Comparison of ENCODE assay signal across 8 cellular contexts in genomic region chr6:3749991-3750323, GRCh38. TPM values are rescaled to one million over a fixed set of nuclear protein-coding genes. Genes with fewer than 3 reads are reported as not detected.
DNase-seq lines count a peak whose midpoint lies in the region; ATAC-seq and TF ChIP-seq lines count a peak whose summit lies in the region.

No MANE protein-coding gene starts in this region.

- H3K27ac ChIP-seq in brain microvascular endothelial cell, result peak overlapping the region; percentile 88
- H3K27ac ChIP-seq in liver (ENCODE audit: low read depth in 1 of 2, low read length in 2 of 2), result peak overlapping the region; percentile 96 to 99
- peak overlapping the region; percentile 64 for H3K27ac ChIP-seq in temporal lobe (ENCODE audit: low read depth, low read length)

- no peaks in the 10 kb centered on the region for H3K9me3 ChIP-seq in liver (ENCODE audit: control insufficient read depth in 4 of 4, low read length in 3 of 4)

- H3K36me3 ChIP-seq in brain microvascular endothelial cell (replicated peaks) (peaks cover 10% of the 10 kb centered on the region), liver (ENCODE audit: control insufficient read depth in 4 of 4, insufficient read depth in 3 of 4, low read depth in 1 of 4, low read length in 3 of 4) (peaks cover 0 to 5% (median 0%) of the 10 kb centered on the region in 4 donors)

- H3K4me1 ChIP-seq in liver (ENCODE audit: control insufficient read depth in 4 of 4, insufficient read depth in 4 of 4, low read length in 3 of 4), result peaks cover 15 to 49% (median 37%) of the 10 kb centered on the region in 4 donors

- peak overlapping the region; percentile 68 for H3K27ac Mint-ChIP-seq in activated naive CD4-positive, alpha-beta T cell treated with anti-CD3 and anti-CD28 coated beads, Interleukin-2, amount 50 U/mL, for 24 hours
- H3K27ac Mint-ChIP-seq in activated naive CD4-positive, alpha-beta T cell treated with anti-CD3 and anti-CD28 coated beads, Interleukin-2, amount 50 U/mL, for 72 hours, result no peak overlapping the region

- H3K27me3 Mint-ChIP-seq in activated naive CD4-positive, alpha-beta T cell treated with anti-CD3 and anti-CD28 coated beads, Interleukin-2, amount 50 U/mL, for 24 hours, result peaks cover 26% of the 10 kb centered on the region

- no peaks in the 10 kb centered on the region for H3K36me3 Mint-ChIP-seq in activated naive CD4-positive, alpha-beta T cell treated with anti-CD3 and anti-CD28 coated beads, Interleukin-2, amount 50 U/mL, for 24 hours
- no peaks in the 10 kb centered on the region for H3K36me3 Mint-ChIP-seq in activated naive CD4-positive, alpha-beta T cell treated with anti-CD3 and anti-CD28 coated beads, Interleukin-2, amount 50 U/mL, for 72 hours

- H3K4me1 Mint-ChIP-seq in activated naive CD4-positive, alpha-beta T cell treated with anti-CD3 and anti-CD28 coated beads, Interleukin-2, amount 50 U/mL, for 24 hours, result peaks cover 5% of the 10 kb centered on the region

- H3K9me3 Mint-ChIP-seq in activated naive CD4-positive, alpha-beta T cell treated with anti-CD3 and anti-CD28 coated beads, Interleukin-2, amount 50 U/mL, for 24 hours, result no peaks in the 10 kb centered on the region
- H3K9me3 Mint-ChIP-seq in activated naive CD4-positive, alpha-beta T cell treated with anti-CD3 and anti-CD28 coated beads, Interleukin-2, amount 50 U/mL, for 72 hours, result no peaks in the 10 kb centered on the region

- in situ Hi-C loops in brain microvascular endothelial cell (cut with HindIII; ENCODE audit: low pct_ligation_motif_present, low sequenced_read_pairs), result no loop called here

- H3K27me3 ChIP-seq in brain microvascular endothelial cell (replicated peaks) (no peaks in the 10 kb centered on the region), liver (ENCODE audit: control insufficient read depth in 4 of 4, insufficient read depth in 4 of 4, low read length in 3 of 4) (no peaks in the 10 kb centered on the region)

- no peak for DNase-seq in activated naive CD4-positive, alpha-beta T cell treated with anti-CD3 and anti-CD28 coated beads, Interleukin-2, amount 50 U/mL, for 72 hours (ENCODE audit: low spot score in 2 of 2)
- DNase-seq in brain microvascular endothelial cell, result peak; percentile 72
- no peak for DNase-seq in activated effector memory CD4-positive, alpha-beta T cell treated with anti-CD3 and anti-CD28 coated beads, Interleukin-2, amount 50 U/mL, for 16 hours

- no peak for TF ChIP-seq CTCF in brain microvascular endothelial cell (IDR thresholded peaks at IDR 0.05; ENCODE audit: low read depth, low read length, missing control alignments)
- no peak for TF ChIP-seq CTCF in liver (IDR thresholded peaks at IDR 0.05; ENCODE audit: low read depth, low read length, missing input control)

- no peak for TF ChIP-seq RAD21 in liver (IDR thresholded peaks at IDR 0.05)

- no peak for ATAC-seq in activated naive CD4-positive, alpha-beta T cell treated with anti-CD3 and anti-CD28 coated beads, Interleukin-2, amount 50 U/mL, for 72 hours
- no peak for ATAC-seq in HG03025 (IDR thresholded peaks at IDR 0.05; ENCODE audit: low FRiP score, unreplicated experiment)
- ATAC-seq in HG03378 (IDR thresholded peaks at IDR 0.05; ENCODE audit: unreplicated experiment), result no peak

- H3K9ac ChIP-seq in liver (ENCODE audit: low read depth in 1 of 2, low read length in 2 of 2), result peak overlapping the region; percentile 72 to 88

- peak overlapping the region; percentile 62 for H3K4me3 Mint-ChIP-seq in activated naive CD4-positive, alpha-beta T cell treated with anti-CD3 and anti-CD28 coated beads, Interleukin-2, amount 50 U/mL, for 24 hours

- 23% methylated on average over 7 of the region's 7 CpGs for WGBS in liver

- H3K4me3 ChIP-seq in brain microvascular endothelial cell (ENCODE audit: low read depth, low read length) (peak overlapping the region; percentile 85), liver (ENCODE audit: low read depth in 1 of 3, low read length in 3 of 3) (peak overlapping the region; percentile 56 to 88 (median 87))

TF ChIP-seq in liver, 16 proteins besides CTCF, POLR2A, EP300 and RAD21:
- TF ChIP-seq MAX (IDR thresholded peaks at IDR 0.05) (peak; percentile 18), ZBTB33 (IDR thresholded peaks at IDR 0.05) (no peak)

RNA-seq across cellular contexts. Expression of gene PXDC1, which starts 1.6 kb away (rescaled TPM):
- total RNA-seq in activated naive CD4-positive, alpha-beta T cell treated with anti-CD3 and anti-CD28 coated beads, Interleukin-2, amount 50 U/mL, for 72 hours, result under 1 TPM; 0.35 to 0.36 TPM
- total RNA-seq in liver (10 to 100 TPM; 24.1 to 86.4 TPM), temporal lobe (9.1 TPM)
- 100 to 1,000 TPM in 1 of 2 donors, 10 to 100 TPM in 1; 68.8 to 106 TPM for polyA plus RNA-seq in liver
